24 cellular contexts compared by ENCODE assay signal in the genomic region with DNA sequence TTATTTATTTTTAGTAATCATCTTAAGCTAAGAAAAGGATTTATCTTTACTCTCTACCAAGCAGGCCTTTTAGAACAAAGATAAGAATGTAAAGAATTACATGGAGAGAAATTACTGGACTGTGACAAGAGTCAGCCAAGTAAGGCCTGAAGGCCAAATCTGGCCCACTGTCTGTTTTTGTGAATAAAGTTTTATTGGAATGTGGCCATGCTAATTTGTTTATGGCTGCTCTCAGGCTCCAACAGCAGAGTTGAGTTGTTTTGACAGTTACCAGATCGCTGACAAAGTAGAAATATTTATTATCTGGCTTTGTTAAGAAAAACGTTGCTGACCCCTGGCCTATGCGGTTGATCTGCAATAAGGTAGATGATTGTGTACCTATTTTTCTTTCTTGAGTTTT.
"Had no signal": no experiment of that assay in that cellular context is flagged by ENCODE, and none has a peak within 500 bp of the region (broad histone marks: within the 10 kb centered on the region; RNA-seq: fewer than 3 reads in every experiment).

No MANE protein-coding gene starts in this region.

- H3K36me3 ChIP-seq: breast epithelium, ovary, uterus had no signal

- ATAC-seq: activated naive CD8-positive, alpha-beta T cell treated with anti-CD3 and anti-CD28 coated beads, Interleukin-2, amount 50 U/mL, for 24 hours; activated T-cell treated with anti-CD3 and anti-CD28 coated beads, Interleukin-2, amount 50 U/mL, for 4 hours; activated T-helper 17 cell treated with anti-CD3 and anti-CD28 coated beads, Interleukin-2, amount 50 U/mL, for 72 hours; esophagus mucosa; heart left ventricle; left colon; naive thymus-derived CD4-positive, alpha-beta T cell had no signal

- H3K4me1 ChIP-seq: uterus had no signal

- H3K4me3 ChIP-seq: breast epithelium, heart left ventricle, ovary, spleen, uterus had no signal

- H3K27me3 ChIP-seq: breast epithelium, heart left ventricle, ovary, spleen, uterus had no signal

- H3K27ac ChIP-seq: heart left ventricle, ovary had no signal

- H3K9me3 ChIP-seq: breast epithelium, heart left ventricle, ovary, spleen, uterus had no signal

- DNase-seq: activated CD4-positive, alpha-beta memory T cell treated with anti-CD3 and anti-CD28 coated beads for 36 hours; activated CD4-positive, alpha-beta T cell treated with anti-CD3 and anti-CD28 coated beads, Interleukin-2, amount 10 ng/mL, durations not matched to agents 24 days and 14 days; activated CD4-positive, CD25-positive, alpha-beta regulatory T cell treated with anti-CD3 and anti-CD28 coated beads, Interleukin-2, amount 50 U/mL, for 72 hours; activated CD8-positive, alpha-beta memory T cell treated with anti-CD3 and anti-CD28 coated beads, Interleukin-2, amount 50 U/mL, for 48 hours; activated gamma-delta T cell treated with Interleukin-2 at 50 U/mL for 16 hours; activated naive CD8-positive, alpha-beta T cell treated with anti-CD3 and anti-CD28 coated beads, Interleukin-2, amount 50 U/mL, for 24 hours; activated T-cell treated with anti-CD3 and anti-CD28 coated beads, Interleukin-2, amount 50 U/mL, for 4 hours; amygdala; endodermal cell; foreskin fibroblast; heart left ventricle; hypothalamus; immature natural killer cell; kidney; left colon; midbrain; naive thymus-derived CD4-positive, alpha-beta T cell; ovary; spleen; stimulated activated naive CD4-positive, alpha-beta T cell treated with Interleukin-2 at 50 U/mL for 16 hours; uterus had no signal
